In the genomic region with DNA sequence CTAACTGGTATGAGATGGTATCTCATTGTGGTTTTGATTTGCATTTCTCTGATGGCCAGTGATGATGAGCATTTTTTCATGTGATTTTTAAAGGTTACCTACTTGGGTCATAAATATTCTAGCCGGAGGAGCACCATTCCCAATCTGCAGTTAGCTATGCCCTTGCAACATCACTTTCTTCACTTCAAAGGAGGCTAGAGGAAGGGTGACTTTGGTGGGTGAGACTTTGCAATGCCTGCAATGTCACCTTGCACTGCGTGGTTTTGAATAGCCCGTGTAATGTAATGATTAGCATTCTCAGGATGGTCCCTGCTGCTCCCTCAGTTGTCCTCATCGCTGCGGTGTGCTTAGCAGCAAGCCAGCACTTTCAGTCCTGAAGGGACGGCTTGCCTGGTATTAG, we compare ENCODE assay signal across 30 cellular contexts. TPM values are rescaled to one million over a fixed set of nuclear protein-coding genes. Genes with fewer than 3 reads are reported as not detected.
"Had no signal": no experiment of that assay in that cellular context is flagged by ENCODE, and none has a peak within 500 bp of the region (broad histone marks: within the 10 kb centered on the region; RNA-seq: fewer than 3 reads in every experiment).

No MANE protein-coding gene starts in this region.

- H3K4me1 ChIP-seq: body of pancreas, esophagus squamous epithelium had no signal

- FAIRE-seq: astrocyte, colon, endothelial cell of umbilical vein, frontal cortex had no signal

- H3K4me1 Mint-ChIP-seq: activated CD4-positive, alpha-beta memory T cell treated with anti-CD3 and anti-CD28 coated beads, Interleukin-2, amount 10 ng/mL, durations not matched to agents 7 days and 5 days; activated CD4-positive, alpha-beta T cell treated with anti-CD3 and anti-CD28 coated beads, Interleukin-2, amount 10 ng/mL, durations not matched to agents 7 days and 5 days; T-helper 17 cell had no signal

- H3K4me3 ChIP-seq: body of pancreas, esophagus squamous epithelium had no signal

- H3K36me3 ChIP-seq: esophagus squamous epithelium had no signal

- H3K27ac ChIP-seq: body of pancreas, epithelial cell of prostate, esophagus squamous epithelium had no signal

- H3K27me3 Mint-ChIP-seq: activated CD4-positive, alpha-beta memory T cell treated with anti-CD3 and anti-CD28 coated beads, Interleukin-2, amount 10 ng/mL, durations not matched to agents 7 days and 5 days; activated CD4-positive, alpha-beta T cell treated with anti-CD3 and anti-CD28 coated beads, Interleukin-2, amount 10 ng/mL, durations not matched to agents 7 days and 5 days; activated naive CD8-positive, alpha-beta T cell; activated T-cell treated with anti-CD3 and anti-CD28 coated beads, Interleukin-2, amount 50 U/mL, for 24 hours had no signal

- H3K27me3 ChIP-seq: body of pancreas, esophagus squamous epithelium had no signal

- H3K4me3 Mint-ChIP-seq: activated CD4-positive, alpha-beta memory T cell treated with anti-CD3 and anti-CD28 coated beads, Interleukin-2, amount 10 ng/mL, durations not matched to agents 7 days and 5 days; activated CD4-positive, alpha-beta T cell treated with anti-CD3 and anti-CD28 coated beads, Interleukin-2, amount 10 ng/mL, durations not matched to agents 7 days and 5 days; activated naive CD8-positive, alpha-beta T cell; activated T-cell treated with anti-CD3 and anti-CD28 coated beads, Interleukin-2, amount 50 U/mL, for 24 hours; activated T-cell treated with anti-CD3 and anti-CD28 coated beads, Interleukin-2, amount 50 U/mL, for 72 hours; effector memory CD8-positive, alpha-beta T cell; T-helper 17 cell; T-helper 2 cell treated with Interferon-gamma antibody and Interleukin-4, amounts not matched to agents 5 μg/mL and 100 μg/mL, for 36 hours had no signal

- DNase-seq: activated CD4-positive, alpha-beta memory T cell treated with anti-CD3 and anti-CD28 coated beads, Interleukin-2, amount 10 ng/mL, durations not matched to agents 7 days and 5 days; activated CD4-positive, alpha-beta T cell treated with anti-CD3 and anti-CD28 coated beads for 1 hour; activated CD4-positive, alpha-beta T cell treated with anti-CD3 and anti-CD28 coated beads for 4 hours; activated CD4-positive, alpha-beta T cell treated with anti-CD3 and anti-CD28 coated beads, Interleukin-2, amount 10 ng/mL, durations not matched to agents 7 days and 5 days; activated CD4-positive, alpha-beta T cell treated with anti-CD3 and anti-CD28 coated beads, Interleukin-2, amount 50 U/mL, for 4 hours; activated CD8-positive, alpha-beta memory T cell treated with anti-CD3 and anti-CD28 coated beads, Interleukin-2, amount 50 U/mL, for 48 hours; activated gamma-delta T cell; activated naive CD4-positive, alpha-beta T cell treated with anti-CD3 and anti-CD28 coated beads, Interleukin-2, amount 50 U/mL, for 16 hours; activated naive CD4-positive, alpha-beta T cell treated with Interleukin-2 at 50 U/mL for 16 hours; activated T-cell treated with anti-CD3 and anti-CD28 coated beads for 4 hours; activated T-cell treated with anti-CD3 and anti-CD28 coated beads, Interleukin-2, amount 50 U/mL, for 24 hours; activated T-cell treated with anti-CD3 and anti-CD28 coated beads, Interleukin-2, amount 50 U/mL, for 72 hours; amniotic stem cell; body of pancreas; caudate nucleus; cortex of kidney; dermis blood vessel endothelial cell; effector CD4-positive, alpha-beta T cell; effector memory CD8-positive, alpha-beta T cell; esophagus squamous epithelium; T-helper 1 cell; T-helper 17 cell; T1000 had no signal

- H3K27ac Mint-ChIP-seq: activated CD4-positive, alpha-beta memory T cell treated with anti-CD3 and anti-CD28 coated beads, Interleukin-2, amount 10 ng/mL, durations not matched to agents 7 days and 5 days; activated CD4-positive, alpha-beta T cell treated with anti-CD3 and anti-CD28 coated beads, Interleukin-2, amount 10 ng/mL, durations not matched to agents 7 days and 5 days; activated naive CD8-positive, alpha-beta T cell; activated T-cell treated with anti-CD3 and anti-CD28 coated beads, Interleukin-2, amount 50 U/mL, for 24 hours; activated T-cell treated with anti-CD3 and anti-CD28 coated beads, Interleukin-2, amount 50 U/mL, for 72 hours; effector memory CD8-positive, alpha-beta T cell; T-helper 17 cell; T-helper 2 cell treated with Interferon-gamma antibody and Interleukin-4, amounts not matched to agents 5 μg/mL and 100 μg/mL, for 36 hours had no signal

- H3K9me3 ChIP-seq: body of pancreas, esophagus squamous epithelium had no signal

- ATAC-seq: activated T-cell treated with anti-CD3 and anti-CD28 coated beads, Interleukin-2, amount 50 U/mL, for 72 hours; body of pancreas; effector memory CD8-positive, alpha-beta T cell; T-helper 17 cell had no signal

- H3K9me3 Mint-ChIP-seq: activated CD4-positive, alpha-beta memory T cell treated with anti-CD3 and anti-CD28 coated beads, Interleukin-2, amount 10 ng/mL, durations not matched to agents 7 days and 5 days; activated CD4-positive, alpha-beta T cell treated with anti-CD3 and anti-CD28 coated beads, Interleukin-2, amount 10 ng/mL, durations not matched to agents 7 days and 5 days; activated T-cell treated with anti-CD3 and anti-CD28 coated beads, Interleukin-2, amount 50 U/mL, for 24 hours; activated T-cell treated with anti-CD3 and anti-CD28 coated beads, Interleukin-2, amount 50 U/mL, for 72 hours; T-helper 2 cell treated with Interferon-gamma antibody and Interleukin-4, amounts not matched to agents 5 μg/mL and 100 μg/mL, for 36 hours had no signal

RNA-seq across cellular contexts. Expression of a gene that starts 56.1 kb away (rescaled TPM):
- total RNA-seq: activated CD4-positive, alpha-beta memory T cell treated with anti-CD3 and anti-CD28 coated beads, Interleukin-2, amount 10 ng/mL, durations not matched to agents 7 days and 5 days; activated CD4-positive, alpha-beta T cell treated with anti-CD3 and anti-CD28 coated beads, Interleukin-2, amount 10 ng/mL, durations not matched to agents 7 days and 5 days; activated T-cell treated with anti-CD3 and anti-CD28 coated beads, Interleukin-2, amount 50 U/mL, for 72 hours; body of pancreas; esophagus squamous epithelium; frontal cortex had no signal
